In genomic region chr2:188765522-188765921, GRCh38 we compare ENCODE assay signal across 8 cellular contexts.
DNase-seq lines count a peak whose midpoint lies in the region; ATAC-seq and TF ChIP-seq lines count a peak whose summit lies in the region.

No MANE protein-coding gene starts in this region.

- H2AFZ ChIP-seq in Karpas-422 (ENCODE audit: low read length) = no peak overlapping the region

- no peak overlapping the region for H3K4me2 ChIP-seq in Karpas-422 (ENCODE audit: low read depth, low read length, poor library complexity, severe bottlenecking)

- peak; percentile 15 for TF ChIP-seq CTCF in GM10266 (IDR thresholded peaks at IDR 0.05; ENCODE audit: control insufficient read depth, insufficient read depth, low read depth, missing control alignments)

- no peaks in the 10 kb centered on the region for H3K9me2 ChIP-seq in Karpas-422 (replicated peaks; ENCODE audit: insufficient read depth, low read length)

- no peak overlapping the region for H3K4me3 ChIP-seq in Karpas-422 (ENCODE audit: low read length)

- H3K27ac ChIP-seq in Karpas-422 (ENCODE audit: low read length) = no peak overlapping the region

- H3K79me2 ChIP-seq in Karpas-422 (ENCODE audit: low read length) = no peaks in the 10 kb centered on the region

- no peak overlapping the region for H3K9ac ChIP-seq in Karpas-422 (ENCODE audit: low read length)

- no peaks in the 10 kb centered on the region for H3K27me3 ChIP-seq in Karpas-422 (ENCODE audit: low read length)

- H3K4me1 ChIP-seq in Karpas-422 (ENCODE audit: low read length) = no peaks in the 10 kb centered on the region

- DNase-seq in A172 (ENCODE audit: low spot score) (peak; percentile 44), GM10266 (ENCODE audit: extremely low spot score) (peak; percentile 3), Karpas-422 (peak; percentile 47), dermis blood vessel endothelial cell (peak; percentile 75), Ammon's horn (ENCODE audit: low spot score) (no peak)
- no peak for DNase-seq in activated T-cell treated with anti-CD3 and anti-CD28 coated beads, Interleukin-2, amount 50 U/mL, for 48 hours

- H3K9me3 ChIP-seq in Karpas-422 (ENCODE audit: low read length) = no peaks in the 10 kb centered on the region

- ATAC-seq in GM18519 (IDR thresholded peaks at IDR 0.05; ENCODE audit: low FRiP score, unreplicated experiment) (no peak), GM21367 (IDR thresholded peaks at IDR 0.05; ENCODE audit: unreplicated experiment) (no peak)

- H4K20me1 ChIP-seq in Karpas-422 (ENCODE audit: insufficient read depth, low read depth, low read length) = no peaks in the 10 kb centered on the region

- H3K36me3 ChIP-seq in Karpas-422 (ENCODE audit: insufficient read depth, low read length) = no peaks in the 10 kb centered on the region

Comparison
In these comparisons a context has a peak if more than half of its experiments do, and no peak if none do; other contexts are left out.
1. DNase-seq: peak in A172 (single experiment), GM10266 (single experiment), Karpas-422 (single experiment) and dermis blood vessel endothelial cell (single experiment); none in Ammon's horn (single experiment) and activated T-cell treated with anti-CD3 and anti-CD28 coated beads, Interleukin-2, amount 50 U/mL, for 48 hours (0 of 2).